Comparison of ENCODE assay signal across 1 cellular context in the genomic region with DNA sequence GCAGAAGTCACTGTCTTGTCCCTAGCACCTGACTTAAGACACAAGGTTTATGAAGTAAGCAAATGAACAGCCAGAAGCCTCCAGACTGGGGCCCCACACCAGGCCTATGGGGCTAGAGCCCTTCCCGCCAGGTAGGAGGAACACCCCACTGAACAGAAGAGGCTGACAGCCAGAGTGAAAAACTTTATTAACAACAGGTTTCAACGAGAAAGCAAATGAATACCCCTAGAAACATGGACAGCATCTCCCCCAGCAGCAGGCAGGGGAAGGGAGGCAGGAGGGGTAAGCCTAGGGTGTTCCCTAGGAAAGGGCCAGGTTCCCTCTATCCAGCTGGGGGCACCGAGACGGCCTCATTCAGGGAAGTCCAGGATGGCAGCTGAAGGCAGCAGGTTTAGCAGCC.
TF ChIP-seq lines count a peak whose summit lies in the region.

No MANE protein-coding gene starts in this region.

TF ChIP-seq in A549, 52 proteins besides CTCF, POLR2A, EP300 and RAD21 (continued from another document):
- TF ChIP-seq NPAS2 (CRISPR knock-in tag; IDR thresholded peaks at IDR 0.05; ENCODE audit: borderline replicate concordance) (no peak), ZFP36 (IDR thresholded peaks at IDR 0.05; ENCODE audit: borderline replicate concordance, partially characterized antibody) (no peak), NFE2L2 (conservative IDR thresholded peaks at IDR 0.05; ENCODE audit: low read length) (no peak), ATOH8 (CRISPR knock-in tag; IDR thresholded peaks at IDR 0.05; ENCODE audit: low read depth) (no peak), EHMT2 (IDR thresholded peaks at IDR 0.05; ENCODE audit: low read depth) (no peak), MYC (IDR thresholded peaks at IDR 0.05; ENCODE audit: borderline replicate concordance, low read length) (no peak), MAFK (IDR thresholded peaks at IDR 0.05; ENCODE audit: partially characterized antibody) (no peak), RARB (CRISPR knock-in tag; IDR thresholded peaks at IDR 0.05) (no peak), ZNF302 (CRISPR knock-in tag; IDR thresholded peaks at IDR 0.05) (no peak), ESRRA (IDR thresholded peaks at IDR 0.05; ENCODE audit: borderline replicate concordance, low read length) (no peak), HOXA7 (CRISPR knock-in tag; IDR thresholded peaks at IDR 0.05) (no peak), PBX3 (IDR thresholded peaks at IDR 0.05) (no peak), CHD2 (IDR thresholded peaks at IDR 0.05; ENCODE audit: low read length, partially characterized antibody) (no peak), HDAC2 (IDR thresholded peaks at IDR 0.05) (no peak), HMGXB4 (CRISPR knock-in tag; IDR thresholded peaks at IDR 0.05; ENCODE audit: borderline replicate concordance) (no peak), CEBPB (IDR thresholded peaks at IDR 0.05) (no peak)
- TF ChIP-seq, protein P1, sequence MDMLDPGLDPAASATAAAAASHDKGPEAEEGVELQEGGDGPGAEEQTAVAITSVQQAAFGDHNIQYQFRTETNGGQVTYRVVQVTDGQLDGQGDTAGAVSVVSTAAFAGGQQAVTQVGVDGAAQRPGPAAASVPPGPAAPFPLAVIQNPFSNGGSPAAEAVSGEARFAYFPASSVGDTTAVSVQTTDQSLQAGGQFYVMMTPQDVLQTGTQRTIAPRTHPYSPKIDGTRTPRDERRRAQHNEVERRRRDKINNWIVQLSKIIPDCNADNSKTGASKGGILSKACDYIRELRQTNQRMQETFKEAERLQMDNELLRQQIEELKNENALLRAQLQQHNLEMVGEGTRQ (IDR thresholded peaks at IDR 0.05): no peak
